1 cellular context compared by ENCODE assay signal in genomic region chr16:89967441-89967840, GRCh38. TPM values are rescaled to one million over a fixed set of nuclear protein-coding genes. Genes with fewer than 3 reads are reported as not detected.
"Had no signal": no experiment of that assay in that cellular context is flagged by ENCODE, and none has a peak within 500 bp of the region (broad histone marks: within the 10 kb centered on the region; RNA-seq: fewer than 3 reads in every experiment).

No MANE protein-coding gene starts in this region.

RNA-seq across cellular contexts. Expression of gene DBNDD1, which starts 51.8 kb away (rescaled TPM):
- total RNA-seq: natural killer cell treated with Interleukin-12 subunit alpha and Interleukin-12 subunit beta and Interleukin-15 and Interleukin-18, amount 100 ng/mL, for 72 hours had no signal
